Comparison of ENCODE assay signal across 22 cellular contexts in genomic region chr1:168580290-168580689, GRCh38. TPM values are rescaled to one million over a fixed set of nuclear protein-coding genes. Genes with fewer than 3 reads are reported as not detected.
"Had no signal": no experiment of that assay in that cellular context is flagged by ENCODE, and none has a peak within 500 bp of the region (broad histone marks: within the 10 kb centered on the region; RNA-seq: fewer than 3 reads in every experiment).

No MANE protein-coding gene starts in this region.

RNA-seq across cellular contexts. Expression of gene XCL1, which starts 3.9 kb away (rescaled TPM):
- total RNA-seq: endothelial cell of umbilical vein, epithelial cell of proximal tubule, fibroblast of lung, foreskin keratinocyte, kidney epithelial cell, lung microvascular endothelial cell, prostate gland, sciatic nerve, smooth muscle cell, stomach, temporal lobe, ureter, vagina had no signal
- polyA plus RNA-seq: endothelial cell of umbilical vein, fibroblast of lung, foreskin keratinocyte had no signal

RNA-seq across cellular contexts. Expression of gene XCL2, which starts 36.5 kb away (rescaled TPM):
- total RNA-seq: colonic mucosa, endothelial cell of umbilical vein, epithelial cell of proximal tubule, esophagus muscularis mucosa, fibroblast of lung, foreskin keratinocyte, hepatocyte, kidney epithelial cell, lower leg skin, lung microvascular endothelial cell, mesothelial cell of epicardium, osteocyte, prostate gland, right atrium auricular region, sciatic nerve, smooth muscle cell, temporal lobe, thyroid gland, ureter, vagina had no signal
- polyA plus RNA-seq: endothelial cell of umbilical vein, fibroblast of lung, foreskin keratinocyte, heart left ventricle, hepatocyte, smooth muscle cell had no signal
